Comparison of ENCODE assay signal across 9 cellular contexts in the genomic region with DNA sequence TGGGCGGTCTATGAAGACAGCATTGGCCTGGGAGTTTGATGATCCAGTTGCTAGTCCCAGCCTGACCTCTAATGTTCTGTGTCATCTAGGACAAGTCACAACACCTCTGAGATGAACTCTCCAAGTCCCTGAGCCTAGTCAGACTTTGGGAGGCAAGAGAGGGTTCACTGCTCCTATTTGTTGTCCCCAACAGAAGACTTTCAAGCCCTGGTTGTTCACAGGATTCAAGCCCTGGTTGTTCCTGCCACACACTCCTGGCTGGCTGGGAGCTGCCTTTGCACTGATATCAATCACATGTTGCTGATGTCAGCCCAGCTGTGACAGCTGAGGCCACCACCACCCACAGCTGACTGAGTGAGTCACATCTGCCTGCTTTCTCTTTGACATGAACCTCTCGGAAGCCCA.
DNase-seq lines count a peak whose midpoint lies in the region; ATAC-seq and TF ChIP-seq lines count a peak whose summit lies in the region.
"Had no signal": no experiment of that assay in that cellular context is flagged by ENCODE, and none has a peak within 500 bp of the region (broad histone marks: within the 10 kb centered on the region; RNA-seq: fewer than 3 reads in every experiment).

No MANE protein-coding gene starts in this region.

- H3K36me3 Mint-ChIP-seq in natural killer cell treated with Interleukin-12 subunit alpha and Interleukin-12 subunit beta and Interleukin-15 and Interleukin-18, amount 100 ng/mL, for 72 hours: peaks cover 5% of the 10 kb centered on the region

- H3K27ac Mint-ChIP-seq in natural killer cell treated with Interleukin-12 subunit alpha and Interleukin-12 subunit beta and Interleukin-15 and Interleukin-18, amount 100 ng/mL, for 72 hours: peak overlapping the region in 1 of 2 donors; percentile 48

- no peak for TF ChIP-seq EP300 in stomach (IDR thresholded peaks at IDR 0.05)

- no peaks in the 10 kb centered on the region for H3K9me3 Mint-ChIP-seq in natural killer cell treated with Interleukin-12 subunit alpha and Interleukin-12 subunit beta and Interleukin-15 and Interleukin-18, amount 100 ng/mL, for 72 hours

- H3K9me3 ChIP-seq in stomach: peaks cover 0 to 4% (median 0%) of the 10 kb centered on the region in 4 donors

- no peak for TF ChIP-seq CTCF in stomach (IDR thresholded peaks at IDR 0.05)

- peak; percentile 18 to 42 for DNase-seq in SHP77 (lab: John Stamatoyannopoulos, UW)
- DNase-seq in SHP77 treated with DMSO at 0.1 percent for 48 hours (lab: John Stamatoyannopoulos, UW): no peak
- DNase-seq in activated CD4-positive, CD25-positive, alpha-beta regulatory T cell treated with anti-CD3 and anti-CD28 coated beads, Interleukin-2, amount 50 U/mL, for 72 hours: peak; percentile 38
- DNase-seq in natural killer cell treated with Interleukin-12 subunit alpha and Interleukin-12 subunit beta and Interleukin-15 and Interleukin-18, amount 100 ng/mL, for 72 hours (ENCODE audit: low spot score): peak; percentile 70
- peak; percentile 65 for DNase-seq in stomach
- no peak for DNase-seq in cerebellar cortex (ENCODE audit: low spot score)

- H3K27ac ChIP-seq in cingulate gyrus (ENCODE audit: low read depth, low read length) (peak overlapping the region; percentile 34), stomach (no peak overlapping the region)

- H3K36me3 ChIP-seq in stomach: no peaks in the 10 kb centered on the region
- H3K36me3 ChIP-seq: BLaER1 treated with 17β-estradiol and CSF1 and Interleukin-3, amounts not matched to agents 10 nM and 100 nM had no signal

- H3K27me3 Mint-ChIP-seq in natural killer cell treated with Interleukin-12 subunit alpha and Interleukin-12 subunit beta and Interleukin-15 and Interleukin-18, amount 100 ng/mL, for 72 hours: peaks cover 14 to 43% of the 10 kb centered on the region in 2 donors

- peaks cover 7% of the 10 kb centered on the region in 2 donors for H3K4me1 Mint-ChIP-seq in natural killer cell treated with Interleukin-12 subunit alpha and Interleukin-12 subunit beta and Interleukin-15 and Interleukin-18, amount 100 ng/mL, for 72 hours (ENCODE audit: low read depth in 2 of 2)

- H3K4me3 Mint-ChIP-seq in natural killer cell treated with Interleukin-12 subunit alpha and Interleukin-12 subunit beta and Interleukin-15 and Interleukin-18, amount 100 ng/mL, for 72 hours: no peak overlapping the region

- no peak overlapping the region for H3K4me3 ChIP-seq in stomach
- H3K4me3 ChIP-seq: BLaER1 treated with 17β-estradiol and CSF1 and Interleukin-3, amounts not matched to agents 10 nM and 100 nM had no signal

- H3K27me3 ChIP-seq in stomach: no peaks in the 10 kb centered on the region
- H3K27me3 ChIP-seq: BLaER1 treated with 17β-estradiol and CSF1 and Interleukin-3, amounts not matched to agents 10 nM and 100 nM had no signal

- WGBS in stomach, 5 donors: 70 to 79% (median 73%) methylated on average over 2 of the region's 2 CpGs

- H3K4me1 ChIP-seq in stomach: peaks cover 10 to 35% (median 22%) of the 10 kb centered on the region in 4 donors

- peak; percentile 98 for ATAC-seq in HG03280 (IDR thresholded peaks at IDR 0.05; ENCODE audit: unreplicated experiment)
- ATAC-seq in natural killer cell treated with Interleukin-12 subunit alpha and Interleukin-12 subunit beta and Interleukin-15 and Interleukin-18, amount 100 ng/mL, for 72 hours: peak; percentile 98 to 99

- intact Hi-C loops in stomach (cut with DNase I; ENCODE audit: low total_unique reads): no loop called here

- TF ChIP-seq POLR2A in stomach (IDR thresholded peaks at IDR 0.05): no peak

Comparison
In these comparisons a context has a peak if more than half of its experiments do, and no peak if none do; other contexts are left out.
1. DNase-seq: peak in SHP77 (2 of 2), activated CD4-positive, CD25-positive, alpha-beta regulatory T cell treated with anti-CD3 and anti-CD28 coated beads, Interleukin-2, amount 50 U/mL, for 72 hours (single experiment), natural killer cell treated with Interleukin-12 subunit alpha and Interleukin-12 subunit beta and Interleukin-15 and Interleukin-18, amount 100 ng/mL, for 72 hours (single experiment) and stomach (single experiment); none in SHP77 treated with DMSO at 0.1 percent for 48 hours (single experiment) and cerebellar cortex (single experiment).